In genomic region chr17:42553161-42553818, GRCh38 we compare ENCODE assay signal across 1 cellular context.
TF ChIP-seq lines count a peak whose summit lies in the region.

No MANE protein-coding gene starts in this region.

TF ChIP-seq in HepG2, 621 proteins besides CTCF, POLR2A, EP300 and RAD21 (continued from another document):
- TF ChIP-seq CBX1 (IDR thresholded peaks at IDR 0.05; ENCODE audit: low read depth) (no peak), ZNF83 (CRISPR knock-in tag; IDR thresholded peaks at IDR 0.05; ENCODE audit: borderline replicate concordance) (no peak), NONO (IDR thresholded peaks at IDR 0.05) (no peak), NONO (CRISPR knock-in tag; conservative IDR thresholded peaks at IDR 0.05) (peak; percentile 45; the same call in 1 of the 2 replicates), ZNF784 (CRISPR knock-in tag; IDR thresholded peaks at IDR 0.05; ENCODE audit: borderline replicate concordance) (no peak), ZNF564 (CRISPR knock-in tag; IDR thresholded peaks at IDR 0.05) (no peak), PRPF4 (IDR thresholded peaks at IDR 0.05; ENCODE audit: low read depth, low read length, poor library complexity, severe bottlenecking) (peak; percentile 51), PCBP1 (IDR thresholded peaks at IDR 0.05; ENCODE audit: borderline replicate concordance, low read depth, low read length) (no peak), FIP1L1 (IDR thresholded peaks at IDR 0.05; ENCODE audit: borderline replicate concordance, insufficient read depth, low read depth, low read length) (no peak), HOXA3 (CRISPR knock-in tag; IDR thresholded peaks at IDR 0.05) (peak; percentile 40; the same call in 1 of the 2 replicates), NBN (conservative IDR thresholded peaks at IDR 0.05) (no peak), RXRA (CRISPR knock-in tag; IDR thresholded peaks at IDR 0.05) (no peak), ZNF17 (CRISPR knock-in tag; IDR thresholded peaks at IDR 0.05) (no peak), ZNF7 (CRISPR knock-in tag; IDR thresholded peaks at IDR 0.05) (no peak), ZNF101 (CRISPR knock-in tag; IDR thresholded peaks at IDR 0.05; ENCODE audit: borderline replicate concordance, low read depth) (no peak), SNAI1 (CRISPR knock-in tag; IDR thresholded peaks at IDR 0.05; ENCODE audit: borderline replicate concordance) (no peak), ZFX (CRISPR knock-in tag; IDR thresholded peaks at IDR 0.05; ENCODE audit: low read depth) (peak; percentile 51; the same call in 1 of the 2 replicates), SPEN (CRISPR knock-in tag; IDR thresholded peaks at IDR 0.05; ENCODE audit: low read depth) (no peak), ZNF777 (CRISPR knock-in tag; IDR thresholded peaks at IDR 0.05) (no peak), ZNF709 (CRISPR knock-in tag; IDR thresholded peaks at IDR 0.05) (no peak), CHD2 (IDR thresholded peaks at IDR 0.05; ENCODE audit: low read depth, low read length) (no peak), TCF7L2 (IDR thresholded peaks at IDR 0.05; ENCODE audit: low read depth, low read length) (no peak), KDM3A (CRISPR knock-in tag; IDR thresholded peaks at IDR 0.05; ENCODE audit: low read depth) (no peak), NR2F1 (CRISPR knock-in tag; IDR thresholded peaks at IDR 0.05) (no peak), HES4 (CRISPR knock-in tag; IDR thresholded peaks at IDR 0.05; ENCODE audit: borderline replicate concordance) (0 out of 2 replicates have a peak, but pooled peaks have one; percentile 14), FOXA3 (CRISPR knock-in tag; IDR thresholded peaks at IDR 0.05) (no peak), PTBP1 (IDR thresholded peaks at IDR 0.05; ENCODE audit: low read depth, low read length, poor library complexity, severe bottlenecking) (no peak), HNF4A (CRISPR knock-in tag; IDR thresholded peaks at IDR 0.05) (no peak), ZNF737 (CRISPR knock-in tag; IDR thresholded peaks at IDR 0.05; ENCODE audit: borderline replicate concordance) (no peak), ZNF782 (CRISPR knock-in tag; IDR thresholded peaks at IDR 0.05; ENCODE audit: borderline replicate concordance) (no peak), ZNF530 (CRISPR knock-in tag; IDR thresholded peaks at IDR 0.05; ENCODE audit: low read depth) (no peak)
- TF ChIP-seq, protein P1, sequence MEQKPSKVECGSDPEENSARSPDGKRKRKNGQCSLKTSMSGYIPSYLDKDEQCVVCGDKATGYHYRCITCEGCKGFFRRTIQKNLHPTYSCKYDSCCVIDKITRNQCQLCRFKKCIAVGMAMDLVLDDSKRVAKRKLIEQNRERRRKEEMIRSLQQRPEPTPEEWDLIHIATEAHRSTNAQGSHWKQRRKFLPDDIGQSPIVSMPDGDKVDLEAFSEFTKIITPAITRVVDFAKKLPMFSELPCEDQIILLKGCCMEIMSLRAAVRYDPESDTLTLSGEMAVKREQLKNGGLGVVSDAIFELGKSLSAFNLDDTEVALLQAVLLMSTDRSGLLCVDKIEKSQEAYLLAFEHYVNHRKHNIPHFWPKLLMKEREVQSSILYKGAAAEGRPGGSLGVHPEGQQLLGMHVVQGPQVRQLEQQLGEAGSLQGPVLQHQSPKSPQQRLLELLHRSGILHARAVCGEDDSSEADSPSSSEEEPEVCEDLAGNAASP (CRISPR knock-in tag; IDR thresholded peaks at IDR 0.05; ENCODE audit: borderline replicate concordance), result no peak
- TF ChIP-seq, protein P2, sequence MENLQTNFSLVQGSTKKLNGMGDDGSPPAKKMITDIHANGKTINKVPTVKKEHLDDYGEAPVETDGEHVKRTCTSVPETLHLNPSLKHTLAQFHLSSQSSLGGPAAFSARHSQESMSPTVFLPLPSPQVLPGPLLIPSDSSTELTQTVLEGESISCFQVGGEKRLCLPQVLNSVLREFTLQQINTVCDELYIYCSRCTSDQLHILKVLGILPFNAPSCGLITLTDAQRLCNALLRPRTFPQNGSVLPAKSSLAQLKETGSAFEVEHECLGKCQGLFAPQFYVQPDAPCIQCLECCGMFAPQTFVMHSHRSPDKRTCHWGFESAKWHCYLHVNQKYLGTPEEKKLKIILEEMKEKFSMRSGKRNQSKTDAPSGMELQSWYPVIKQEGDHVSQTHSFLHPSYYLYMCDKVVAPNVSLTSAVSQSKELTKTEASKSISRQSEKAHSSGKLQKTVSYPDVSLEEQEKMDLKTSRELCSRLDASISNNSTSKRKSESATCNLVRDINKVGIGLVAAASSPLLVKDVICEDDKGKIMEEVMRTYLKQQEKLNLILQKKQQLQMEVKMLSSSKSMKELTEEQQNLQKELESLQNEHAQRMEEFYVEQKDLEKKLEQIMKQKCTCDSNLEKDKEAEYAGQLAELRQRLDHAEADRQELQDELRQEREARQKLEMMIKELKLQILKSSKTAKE (CRISPR knock-in tag; IDR thresholded peaks at IDR 0.05; ENCODE audit: borderline replicate concordance), result 0 out of 2 replicates have a peak, but pooled peaks have one; percentile 9
- TF ChIP-seq, protein P3, sequence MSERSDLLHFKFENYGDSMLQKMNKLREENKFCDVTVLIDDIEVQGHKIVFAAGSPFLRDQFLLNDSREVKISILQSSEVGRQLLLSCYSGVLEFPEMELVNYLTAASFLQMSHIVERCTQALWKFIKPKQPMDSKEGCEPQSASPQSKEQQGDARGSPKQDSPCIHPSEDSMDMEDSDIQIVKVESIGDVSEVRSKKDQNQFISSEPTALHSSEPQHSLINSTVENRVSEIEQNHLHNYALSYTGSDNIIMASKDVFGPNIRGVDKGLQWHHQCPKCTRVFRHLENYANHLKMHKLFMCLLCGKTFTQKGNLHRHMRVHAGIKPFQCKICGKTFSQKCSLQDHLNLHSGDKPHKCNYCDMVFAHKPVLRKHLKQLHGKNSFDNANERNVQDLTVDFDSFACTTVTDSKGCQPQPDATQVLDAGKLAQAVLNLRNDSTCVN (CRISPR knock-in tag; IDR thresholded peaks at IDR 0.05; ENCODE audit: borderline replicate concordance), result no peak
- TF ChIP-seq, protein P4, sequence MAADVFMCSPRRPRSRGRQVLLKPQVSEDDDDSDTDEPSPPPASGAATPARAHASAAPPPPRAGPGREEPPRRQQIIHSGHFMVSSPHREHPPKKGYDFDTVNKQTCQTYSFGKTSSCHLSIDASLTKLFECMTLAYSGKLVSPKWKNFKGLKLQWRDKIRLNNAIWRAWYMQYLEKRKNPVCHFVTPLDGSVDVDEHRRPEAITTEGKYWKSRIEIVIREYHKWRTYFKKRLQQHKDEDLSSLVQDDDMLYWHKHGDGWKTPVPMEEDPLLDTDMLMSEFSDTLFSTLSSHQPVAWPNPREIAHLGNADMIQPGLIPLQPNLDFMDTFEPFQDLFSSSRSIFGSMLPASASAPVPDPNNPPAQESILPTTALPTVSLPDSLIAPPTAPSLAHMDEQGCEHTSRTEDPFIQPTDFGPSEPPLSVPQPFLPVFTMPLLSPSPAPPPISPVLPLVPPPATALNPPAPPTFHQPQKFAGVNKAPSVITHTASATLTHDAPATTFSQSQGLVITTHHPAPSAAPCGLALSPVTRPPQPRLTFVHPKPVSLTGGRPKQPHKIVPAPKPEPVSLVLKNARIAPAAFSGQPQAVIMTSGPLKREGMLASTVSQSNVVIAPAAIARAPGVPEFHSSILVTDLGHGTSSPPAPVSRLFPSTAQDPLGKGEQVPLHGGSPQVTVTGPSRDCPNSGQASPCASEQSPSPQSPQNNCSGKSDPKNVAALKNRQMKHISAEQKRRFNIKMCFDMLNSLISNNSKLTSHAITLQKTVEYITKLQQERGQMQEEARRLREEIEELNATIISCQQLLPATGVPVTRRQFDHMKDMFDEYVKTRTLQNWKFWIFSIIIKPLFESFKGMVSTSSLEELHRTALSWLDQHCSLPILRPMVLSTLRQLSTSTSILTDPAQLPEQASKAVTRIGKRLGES (CRISPR knock-in tag; IDR thresholded peaks at IDR 0.05; ENCODE audit: borderline replicate concordance), result no peak
- TF ChIP-seq, protein P5, sequence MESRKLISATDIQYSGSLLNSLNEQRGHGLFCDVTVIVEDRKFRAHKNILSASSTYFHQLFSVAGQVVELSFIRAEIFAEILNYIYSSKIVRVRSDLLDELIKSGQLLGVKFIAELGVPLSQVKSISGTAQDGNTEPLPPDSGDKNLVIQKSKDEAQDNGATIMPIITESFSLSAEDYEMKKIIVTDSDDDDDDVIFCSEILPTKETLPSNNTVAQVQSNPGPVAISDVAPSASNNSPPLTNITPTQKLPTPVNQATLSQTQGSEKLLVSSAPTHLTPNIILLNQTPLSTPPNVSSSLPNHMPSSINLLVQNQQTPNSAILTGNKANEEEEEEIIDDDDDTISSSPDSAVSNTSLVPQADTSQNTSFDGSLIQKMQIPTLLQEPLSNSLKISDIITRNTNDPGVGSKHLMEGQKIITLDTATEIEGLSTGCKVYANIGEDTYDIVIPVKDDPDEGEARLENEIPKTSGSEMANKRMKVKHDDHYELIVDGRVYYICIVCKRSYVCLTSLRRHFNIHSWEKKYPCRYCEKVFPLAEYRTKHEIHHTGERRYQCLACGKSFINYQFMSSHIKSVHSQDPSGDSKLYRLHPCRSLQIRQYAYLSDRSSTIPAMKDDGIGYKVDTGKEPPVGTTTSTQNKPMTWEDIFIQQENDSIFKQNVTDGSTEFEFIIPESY (CRISPR knock-in tag; IDR thresholded peaks at IDR 0.05), result peak; percentile 84
